9 cellular contexts compared by ENCODE assay signal in genomic region chr3:114418107-114418506, GRCh38.
A peak's percentile ranks its signal among the peaks of the same experiment; 100 is the strongest.
DNase-seq lines count a peak whose midpoint lies in the region; ATAC-seq and TF ChIP-seq lines count a peak whose summit lies in the region.
"Had no signal": no experiment of that assay in that cellular context is flagged by ENCODE, and none has a peak within 500 bp of the region (broad histone marks: within the 10 kb centered on the region; RNA-seq: fewer than 3 reads in every experiment).

No MANE protein-coding gene starts in this region.

- H3K4me3 ChIP-seq in heart right ventricle (no peak overlapping the region), OCI-LY3 (ENCODE audit: low read length) (peak overlapping the region; percentile 43), uterus (no peak overlapping the region), right lobe of liver (no peak overlapping the region)

- no peak for TF ChIP-seq POLR2A in uterus (IDR thresholded peaks at IDR 0.05)
- TF ChIP-seq POLR2A in right lobe of liver (IDR thresholded peaks at IDR 0.05): no peak

- H3K27ac ChIP-seq in heart right ventricle: peak overlapping the region in 6 of 10 donors; percentile 2 to 72 (median 38)
- H3K27ac ChIP-seq in OCI-LY3 (ENCODE audit: low read length): peak overlapping the region; percentile 34; the same call in 1 of the 2 replicates
- peak overlapping the region; percentile 40 to 57 for H3K27ac ChIP-seq in uterus
- H3K27ac ChIP-seq in right lobe of liver: peak overlapping the region in 1 of 3 donors; percentile 28
- H3K27ac ChIP-seq: epithelial cell of prostate had no signal

- H3K4me1 ChIP-seq in heart right ventricle (peaks cover 0 to 79% (median 40%) of the 10 kb centered on the region in 9 donors), OCI-LY3 (ENCODE audit: low read length) (peaks cover 31% of the 10 kb centered on the region), uterus (no peaks in the 10 kb centered on the region), right lobe of liver (peaks cover 0 to 29% (median 0%) of the 10 kb centered on the region in 4 donors)

- H4K20me1 ChIP-seq in OCI-LY3 (ENCODE audit: insufficient read depth, low read length): no peaks in the 10 kb centered on the region

- H3K9ac ChIP-seq in OCI-LY3 (ENCODE audit: low read length): peak overlapping the region; percentile 33; the same call in 1 of the 2 replicates

- H3K9me3 ChIP-seq in heart right ventricle (no peaks in the 10 kb centered on the region), OCI-LY3 (ENCODE audit: insufficient read depth, low read length) (no peaks in the 10 kb centered on the region), uterus (no peaks in the 10 kb centered on the region), right lobe of liver (no peaks in the 10 kb centered on the region)

- intact Hi-C loops in heart right ventricle (cut with DNase I): loop anchor here in 6 of 10 donors (5.0 to 10.0 kb wide), 5 partner anchors 34 to 204 kb away; no protein-coding TSS in a partner anchor
- intact Hi-C loops in Right ventricle myocardium inferior (cut with DNase I): loop anchor here (5.0 to 10.0 kb wide), 2 partner anchors 34 to 337 kb away; no protein-coding TSS in a partner anchor
- intact Hi-C loops in uterus (cut with DNase I; ENCODE audit: low total_unique reads): no loop called here
- intact Hi-C loops in right lobe of liver (cut with DNase I): no loop called here

- ATAC-seq in heart right ventricle (no peak), Right ventricle myocardium inferior (no peak), HG02798 (IDR thresholded peaks at IDR 0.05; ENCODE audit: poor library complexity, unreplicated experiment) (peak; percentile 81), right lobe of liver (no peak)

- peak overlapping the region; percentile 66 for H3K4me2 ChIP-seq in OCI-LY3 (ENCODE audit: low read length)

- H3K27me3 ChIP-seq in heart right ventricle (no peaks in the 10 kb centered on the region), OCI-LY3 (ENCODE audit: low read depth, low read length) (peaks cover 15% of the 10 kb centered on the region), uterus (no peaks in the 10 kb centered on the region), right lobe of liver (no peaks in the 10 kb centered on the region)

- DNase-seq in heart right ventricle (no peak), Right ventricle myocardium inferior (ENCODE audit: missing footprints) (no peak), uterus (no peak), right lobe of liver (no peak), COLO668 (lab: John Stamatoyannopoulos, UW; ENCODE audit: unreplicated experiment) (no peak)
- no peak for DNase-seq in activated effector memory CD4-positive, alpha-beta T cell treated with anti-CD3 and anti-CD28 coated beads, Interleukin-2, amount 50 U/mL, for 16 hours

- no peaks in the 10 kb centered on the region for H3K79me2 ChIP-seq in OCI-LY3 (ENCODE audit: low read length)

- H2AFZ ChIP-seq in OCI-LY3 (ENCODE audit: low read depth, low read length): no peak overlapping the region

- TF ChIP-seq CTCF in heart right ventricle (IDR thresholded peaks at IDR 0.05) (no peak), OCI-LY3 (IDR thresholded peaks at IDR 0.05; ENCODE audit: low read depth, low read length) (no peak), uterus (IDR thresholded peaks at IDR 0.05) (no peak), right lobe of liver (IDR thresholded peaks at IDR 0.05) (no peak)

- H3K36me3 ChIP-seq in heart right ventricle: no peaks in the 10 kb centered on the region
- no peaks in the 10 kb centered on the region for H3K36me3 ChIP-seq in OCI-LY3 (replicated peaks; ENCODE audit: low read depth, low read length)
- H3K36me3 ChIP-seq in uterus: no peaks in the 10 kb centered on the region
- no peaks in the 10 kb centered on the region for H3K36me3 ChIP-seq in right lobe of liver

Comparison
In these comparisons a context has a peak if more than half of its experiments do, and no peak if none do; other contexts are left out.
1. intact Hi-C loops: an anchor here in heart right ventricle (5.0 to 10.0 kb wide) and Right ventricle myocardium inferior (5.0 to 10.0 kb wide); none called in uterus and right lobe of liver.